Comparison of ENCODE assay signal across 12 cellular contexts in genomic region chr6:12348530-12349511, GRCh38. TPM values are rescaled to one million over a fixed set of nuclear protein-coding genes. Genes with fewer than 3 reads are reported as not detected.
DNase-seq lines count a peak whose midpoint lies in the region; ATAC-seq and TF ChIP-seq lines count a peak whose summit lies in the region.
"Had no signal": no experiment of that assay in that cellular context is flagged by ENCODE, and none has a peak within 500 bp of the region (broad histone marks: within the 10 kb centered on the region; RNA-seq: fewer than 3 reads in every experiment).

No MANE protein-coding gene starts in this region.

- no peaks in the 10 kb centered on the region for H3K9me2 ChIP-seq in SK-N-SH

- no peak overlapping the region for H3K4me3 ChIP-seq in SK-N-SH (ENCODE audit: low read depth in 2 of 2, low read length in 1 of 2)
- no peak overlapping the region for H3K4me3 ChIP-seq in fibroblast of pulmonary artery (replicated peaks; ENCODE audit: low read depth, low read length)
- H3K4me3 ChIP-seq in skeletal muscle satellite cell (ENCODE audit: low read length) = no peak overlapping the region

- POLR2A ChIA-PET in SK-N-SH (lab: Yijun Ruan, JAX) = no interaction called here

- no peak overlapping the region for H3K27ac ChIP-seq in SK-N-SH (ENCODE audit: low read depth in 2 of 2, low read length in 1 of 2)

- CTCF ChIA-PET in SK-N-SH (lab: Yijun Ruan, JAX) = interaction anchor here (0.6 kb wide), 2 partner anchors 23 to 584 kb away, joined by 3 read pairs; no protein-coding TSS in a partner anchor

- no peaks in the 10 kb centered on the region for H3F3A ChIP-seq in SK-N-SH (replicated peaks; ENCODE audit: insufficient read depth)

- WGBS in SK-N-SH (ENCODE audit: low lambda C conversion rate) = 33% methylated on average over 6 of the region's 6 CpGs

- H4K20me1 ChIP-seq in SK-N-SH (ENCODE audit: insufficient read depth) = no peaks in the 10 kb centered on the region

- H3K9me3 ChIP-seq in SK-N-SH (no peaks in the 10 kb centered on the region), skeletal muscle satellite cell (replicated peaks; ENCODE audit: low read length) (no peaks in the 10 kb centered on the region)

- peak; percentile 94 for DNase-seq in EL
- no peak for DNase-seq in SK-N-SH
- DNase-seq in fibroblast of pulmonary artery (ENCODE audit: low read depth) = peak; percentile 85
- DNase-seq: activated CD8-positive, alpha-beta memory T cell treated with anti-CD3 and anti-CD28 coated beads for 24 hours; NCI-H1417 treated with DMSO at 0.1 percent for 48 hours; retina; Right ventricle myocardium superior had no signal

- H2AFZ ChIP-seq in SK-N-SH (ENCODE audit: low read depth) = no peak overlapping the region

- TF ChIP-seq RAD21 in SK-N-SH (IDR thresholded peaks at IDR 0.05; ENCODE audit: low read length) = no peak

- TF ChIP-seq CTCF in SK-N-SH (IDR thresholded peaks at IDR 0.05) (no peak), fibroblast of pulmonary artery (IDR thresholded peaks at IDR 0.05; ENCODE audit: low read length, missing control alignments) (no peak)

- no peaks in the 10 kb centered on the region for H3K36me3 ChIP-seq in SK-N-SH (replicated peaks in 1 of 2; ENCODE audit: control insufficient read depth in 1 of 2, insufficient read depth in 2 of 2, low read length in 1 of 2)
- H3K36me3 ChIP-seq in skeletal muscle satellite cell (ENCODE audit: insufficient read depth, low read length) = no peaks in the 10 kb centered on the region

- no peak overlapping the region for H3K9ac ChIP-seq in SK-N-SH
- H3K9ac ChIP-seq in skeletal muscle satellite cell (ENCODE audit: low read depth, low read length) = peak overlapping the region; percentile 27

- no peak for TF ChIP-seq EP300 in SK-N-SH (IDR thresholded peaks at IDR 0.05; ENCODE audit: borderline replicate concordance in 1 of 2, low read depth in 1 of 2, low read length in 1 of 2)

- H3K4me2 ChIP-seq in SK-N-SH = no peak overlapping the region
- peak overlapping the region; percentile 59 for H3K4me2 ChIP-seq in skeletal muscle satellite cell (ENCODE audit: low read length)

- ATAC-seq in HG02642 (IDR thresholded peaks at IDR 0.05; ENCODE audit: poor library complexity, unreplicated experiment) = no peak
- no peak for ATAC-seq in HG02870 (IDR thresholded peaks at IDR 0.05; ENCODE audit: unreplicated experiment)
- no peak for ATAC-seq in HG02678 (IDR thresholded peaks at IDR 0.05; ENCODE audit: unreplicated experiment)
- no peak for ATAC-seq in HG02938 (IDR thresholded peaks at IDR 0.05; ENCODE audit: unreplicated experiment)

- no peaks in the 10 kb centered on the region for H3K79me2 ChIP-seq in SK-N-SH (ENCODE audit: insufficient read depth)

- H3K4me1 ChIP-seq in SK-N-SH (ENCODE audit: control insufficient read depth in 1 of 2, insufficient read depth in 2 of 2, low read depth in 1 of 2, low read length in 1 of 2) (no peaks in the 10 kb centered on the region), skeletal muscle satellite cell (ENCODE audit: control insufficient read depth, insufficient read depth, low read length) (peaks cover 36% of the 10 kb centered on the region)

- H3K27me3 ChIP-seq in SK-N-SH (ENCODE audit: insufficient read depth) (no peaks in the 10 kb centered on the region), skeletal muscle satellite cell (ENCODE audit: control insufficient read depth, insufficient read depth, low read length) (no peaks in the 10 kb centered on the region)

TF ChIP-seq in SK-N-SH, 30 proteins besides CTCF, POLR2A, EP300 and RAD21:
- TF ChIP-seq POLR2AphosphoS5 (IDR thresholded peaks at IDR 0.05; ENCODE audit: low read depth, low read length) = no peak
- no peak for TF ChIP-seq GATA2 (CRISPR knock-in tag; IDR thresholded peaks at IDR 0.05)
- no peak for TF ChIP-seq TAF1 (IDR thresholded peaks at IDR 0.05; ENCODE audit: borderline replicate concordance, low read depth, low read length)
- no peak for TF ChIP-seq SMC3 (IDR thresholded peaks at IDR 0.05; ENCODE audit: low read depth, low read length)
- no peak for TF ChIP-seq IRF3 (IDR thresholded peaks at IDR 0.05; ENCODE audit: low read depth, low read length)
- peak; percentile 65; the same call in 1 of the 2 replicates for TF ChIP-seq TEAD4 (IDR thresholded peaks at IDR 0.05; ENCODE audit: borderline replicate concordance, insufficient read depth)
- TF ChIP-seq EZH2phosphoT487 (IDR thresholded peaks at IDR 0.05; ENCODE audit: borderline replicate concordance, low read depth) = no peak
- no peak for TF ChIP-seq RCOR1 (IDR thresholded peaks at IDR 0.05; ENCODE audit: low read length)
- no peak for TF ChIP-seq USF1 (IDR thresholded peaks at IDR 0.05; ENCODE audit: borderline replicate concordance, low read depth)
- TF ChIP-seq TCF12 (IDR thresholded peaks at IDR 0.05) = peak; percentile 31
- no peak for TF ChIP-seq ZBTB33 (IDR thresholded peaks at IDR 0.05; ENCODE audit: borderline replicate concordance, low read depth)
- TF ChIP-seq JUND (IDR thresholded peaks at IDR 0.05) = peak; percentile 69
- peak; percentile 79; the same call in 1 of the 2 replicates for TF ChIP-seq FOSL2 (IDR thresholded peaks at IDR 0.05; ENCODE audit: borderline replicate concordance, low read depth)
- no peak for TF ChIP-seq USF2 (IDR thresholded peaks at IDR 0.05; ENCODE audit: borderline replicate concordance, low read depth, low read length)

RNA-seq across cellular contexts. Expression of gene EDN1, which starts 58.7 kb away (rescaled TPM):
- 1.3 TPM in 2 replicates for polyA plus RNA-seq in SK-N-SH (2012; rRNA removed)
- polyA plus RNA-seq in SK-N-SH (2012; cell fraction: cytosol; rRNA removed) = 1.5 and 1.6 TPM in 2 replicates
- 1.7 and 3.4 TPM in 2 replicates for polyA plus RNA-seq in SK-N-SH (2012; cell fraction: nucleus; rRNA removed)
- total RNA-seq in skeletal muscle satellite cell (2012; rRNA removed) = 0.22 TPM in 1 of 2 replicates, not detected in the other
